Comparison of ENCODE assay signal across 8 cellular contexts in genomic region chr3:9395570-9396300, GRCh38. TPM values are rescaled to one million over a fixed set of nuclear protein-coding genes. Genes with fewer than 3 reads are reported as not detected.
A peak's percentile ranks its signal among the peaks of the same experiment; 100 is the strongest.
DNase-seq lines count a peak whose midpoint lies in the region; ATAC-seq and TF ChIP-seq lines count a peak whose summit lies in the region.

No MANE protein-coding gene starts in this region.

- ATAC-seq in stimulated activated naive CD8-positive, alpha-beta T cell treated with anti-CD3 and anti-CD28 coated beads, Interleukin-15, Interleukin-2, amounts not matched to agents 100 U/mL and 50 U/mL, for 24 hours, result no peak
- no peak for ATAC-seq in GM18517 (IDR thresholded peaks at IDR 0.05; ENCODE audit: unreplicated experiment)

- peaks cover 72% of the 10 kb centered on the region for H3K36me3 Mint-ChIP-seq in stimulated activated naive CD8-positive, alpha-beta T cell treated with anti-CD3 and anti-CD28 coated beads, Interleukin-15, Interleukin-2, amounts not matched to agents 100 ng/mL and 50 ng/mL, for 24 hours (ENCODE audit: low read depth)
- H3K36me3 Mint-ChIP-seq in mesothelial cell of epicardium, result peaks cover 13% of the 10 kb centered on the region

- H3K4me3 ChIP-seq in mammary epithelial cell (replicated peaks in 1 of 3; ENCODE audit: insufficient read depth in 1 of 3, low read depth in 2 of 3, low read length in 3 of 3), result peak overlapping the region; percentile 51 to 81 (median 67)

- peak overlapping the region; percentile 95 for H3K9ac ChIP-seq in mammary epithelial cell (ENCODE audit: insufficient read depth, low read length)

- H3K27ac ChIP-seq in mammary epithelial cell (ENCODE audit: insufficient read depth, low read depth, low read length), result peak overlapping the region; percentile 87

- peaks cover 87% of the 10 kb centered on the region for H3K79me2 ChIP-seq in mammary epithelial cell (ENCODE audit: insufficient read depth, low read length)

- BruUV-seq in mammary epithelial cell (replicated peaks; lab: Mats Ljungman, UMichigan), result no TSS peak

- peaks cover 12% of the 10 kb centered on the region for H4K20me1 ChIP-seq in mammary epithelial cell (ENCODE audit: insufficient read depth, low read length)

- peaks cover 13% of the 10 kb centered on the region for H3K36me3 ChIP-seq in mammary epithelial cell (ENCODE audit: insufficient read depth, low read length)

- H3K9me3 Mint-ChIP-seq in stimulated activated naive CD8-positive, alpha-beta T cell treated with anti-CD3 and anti-CD28 coated beads, Interleukin-15, Interleukin-2, amounts not matched to agents 100 ng/mL and 50 ng/mL, for 24 hours, result no peaks in the 10 kb centered on the region
- H3K9me3 Mint-ChIP-seq in mesothelial cell of epicardium, result no peaks in the 10 kb centered on the region

- in situ Hi-C loops in mammary epithelial cell (cut with MboI; ENCODE audit: low sequenced_read_pairs in 2 of 2), result no loop called here

- peaks cover 20% of the 10 kb centered on the region for H3K4me1 ChIP-seq in mammary epithelial cell (ENCODE audit: insufficient read depth, low read length)

- no peak for DNase-seq in stimulated activated naive CD8-positive, alpha-beta T cell treated with anti-CD3 and anti-CD28 coated beads, Interleukin-15, Interleukin-2, amounts not matched to agents 100 U/mL and 50 U/mL, for 24 hours
- DNase-seq in mammary epithelial cell, result peak; percentile 12
- no peak for DNase-seq in mesothelial cell of epicardium (ENCODE audit: low spot score in 2 of 2, unreplicated experiment in 2 of 2)
- no peak for DNase-seq in LoVo (ENCODE audit: low spot score)
- no peak for DNase-seq in cerebellar nuclear complex (lab: John Stamatoyannopoulos, UW)
- DNase-seq in NCI-H146 treated with DMSO at 0.1 percent for 48 hours (lab: John Stamatoyannopoulos, UW; ENCODE audit: unreplicated experiment), result no peak

- intact Hi-C loops in mammary epithelial cell (cut with micrococcal nuclease), result loop anchor here (1.0 kb wide), 1 partner anchor 28 kb away; no protein-coding TSS in a partner anchor

- H2AFZ ChIP-seq in mammary epithelial cell (ENCODE audit: low read depth, low read length), result peak overlapping the region; percentile 55

- no peaks in the 10 kb centered on the region for H3K27me3 ChIP-seq in mammary epithelial cell (ENCODE audit: insufficient read depth, low read length)

- peak overlapping the region; percentile 85 for H3K4me2 ChIP-seq in mammary epithelial cell (ENCODE audit: insufficient read depth, low read depth, low read length)

- WGBS in mammary epithelial cell (ENCODE audit: low coverage, missing lambda C conversion rate), result under 1% methylated on average over 15 of the region's 15 CpGs

- H3K9me3 ChIP-seq in mammary epithelial cell (replicated peaks; ENCODE audit: insufficient read depth, low read length), result no peaks in the 10 kb centered on the region

- H3K27ac Mint-ChIP-seq in stimulated activated naive CD8-positive, alpha-beta T cell treated with anti-CD3 and anti-CD28 coated beads, Interleukin-15, Interleukin-2, amounts not matched to agents 100 ng/mL and 50 ng/mL, for 24 hours, result peak overlapping the region; percentile 98
- H3K27ac Mint-ChIP-seq in mesothelial cell of epicardium, result peak overlapping the region; percentile 99

- no peak for TF ChIP-seq CTCF in mammary epithelial cell (conservative IDR thresholded peaks at IDR 0.05 in 1 of 2, IDR thresholded peaks at IDR 0.05 in 1 of 2; ENCODE audit: extremely low read depth in 1 of 2, insufficient read depth in 1 of 2, low read depth in 1 of 2, low read length in 2 of 2)
- TF ChIP-seq CTCF in mesothelial cell of epicardium (IDR thresholded peaks at IDR 0.05; ENCODE audit: unreplicated experiment), result no peak

- CTCF ChIA-PET in mammary epithelial cell (lab: Charles Lee; ENCODE audit: low non-redundant PET), result no interaction called here

- H3K27me3 Mint-ChIP-seq in stimulated activated naive CD8-positive, alpha-beta T cell treated with anti-CD3 and anti-CD28 coated beads, Interleukin-15, Interleukin-2, amounts not matched to agents 100 ng/mL and 50 ng/mL, for 24 hours, result no peaks in the 10 kb centered on the region
- no peaks in the 10 kb centered on the region for H3K27me3 Mint-ChIP-seq in mesothelial cell of epicardium (ENCODE audit: low read depth)

- peaks cover 76% of the 10 kb centered on the region for H3K4me1 Mint-ChIP-seq in stimulated activated naive CD8-positive, alpha-beta T cell treated with anti-CD3 and anti-CD28 coated beads, Interleukin-15, Interleukin-2, amounts not matched to agents 100 ng/mL and 50 ng/mL, for 24 hours (ENCODE audit: low read depth)
- peaks cover 40% of the 10 kb centered on the region for H3K4me1 Mint-ChIP-seq in mesothelial cell of epicardium

- dilution Hi-C loops in mammary epithelial cell (cut with HindIII; ENCODE audit: low sequenced_read_pairs), result no loop called here

- peak overlapping the region; percentile 98 for H3K4me3 Mint-ChIP-seq in stimulated activated naive CD8-positive, alpha-beta T cell treated with anti-CD3 and anti-CD28 coated beads, Interleukin-15, Interleukin-2, amounts not matched to agents 100 ng/mL and 50 ng/mL, for 24 hours
- peak overlapping the region; percentile 91 for H3K4me3 Mint-ChIP-seq in mesothelial cell of epicardium

RNA-seq across cellular contexts. Expression of gene SETD5, which starts 1.7 kb away (rescaled TPM):
- total RNA-seq in mammary epithelial cell, result 100 to 1,000 TPM; 108 to 140 TPM
- polyA plus RNA-seq in mammary epithelial cell, result 50.5 TPM
- polyA minus RNA-seq in mammary epithelial cell, result 100 TPM
- total RNA-seq in mesothelial cell of epicardium, result 247 to 256 TPM (median 254 TPM) in 3 replicates

RNA-seq across cellular contexts. Expression of gene THUMPD3, which starts 32.9 kb away (rescaled TPM):
- 10 to 100 TPM; 32.7 to 48.4 TPM for total RNA-seq in mammary epithelial cell
- polyA plus RNA-seq in mammary epithelial cell, result 28.4 TPM
- polyA minus RNA-seq in mammary epithelial cell, result 110 TPM
- 62.1 to 72.7 TPM (median 63.2 TPM) in 3 replicates for total RNA-seq in mesothelial cell of epicardium
